Comparison of ENCODE assay signal across 27 cellular contexts in the genomic region with DNA sequence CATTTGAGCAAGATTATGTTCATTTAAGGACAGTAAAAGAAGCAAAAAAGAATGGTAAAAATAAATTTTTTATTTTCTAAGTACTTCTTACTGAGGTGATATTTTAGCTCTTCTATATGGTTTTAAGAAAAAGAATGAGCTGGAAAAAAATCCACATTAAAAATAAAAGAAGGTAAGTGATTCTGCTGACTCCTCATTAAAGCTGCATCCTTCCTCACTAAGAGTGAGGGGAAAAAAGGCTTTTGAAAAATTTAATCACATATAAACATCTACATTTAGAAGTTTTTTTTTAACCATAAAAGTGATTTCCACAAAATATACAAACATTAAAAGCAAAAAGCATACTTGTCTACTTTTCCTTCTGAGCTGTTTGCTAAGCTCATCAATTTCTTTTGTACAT.
"Had no signal": no experiment of that assay in that cellular context is flagged by ENCODE, and none has a peak within 500 bp of the region (broad histone marks: within the 10 kb centered on the region; RNA-seq: fewer than 3 reads in every experiment).

No MANE protein-coding gene starts in this region.

- H3K4me2 ChIP-seq: neural progenitor cell had no signal

- H3K27me3 ChIP-seq: neural progenitor cell, neutrophil, ovary, stomach, testis, thyroid gland, transverse colon, upper lobe of left lung, vagina had no signal

- DNase-seq: hippocampal formation; left ventricle myocardium inferior; mesendoderm; naive B cell; natural killer cell; nephron progenitor cell; occipital lobe; ovary; posterior cingulate gyrus; retina; right cardiac atrium; stimulated activated CD4-positive, alpha-beta T cell treated with anti-CD3 and anti-CD28 coated beads, Interleukin-12 subunit alpha, Interleukin-12 subunit beta, amount 100 ng/mL, for 4 hours; stimulated activated CD4-positive, alpha-beta T cell treated with anti-CD3 and anti-CD28 coated beads, Interleukin-15, amount 100 ng/mL, for 24 hours; stimulated activated CD4-positive, alpha-beta T cell treated with anti-CD3 and anti-CD28 coated beads, Interleukin-2, amount 100 ng/mL, for 24 hours; stimulated activated CD4-positive, alpha-beta T cell treated with anti-CD3 and anti-CD28 coated beads, Interleukin-4, amount 100 ng/mL, for 1 hour; stimulated activated naive B cell treated with anti-CD40 and anti-IgM and Interleukin-4, amounts not matched to agents 10 μg/mL and 1 μg/mL and 100 μg/mL, for 72 hours; stimulated activated naive CD8-positive, alpha-beta T cell treated with anti-CD3 and anti-CD28 coated beads, Interleukin-15, Interleukin-2, amounts not matched to agents 100 U/mL and 50 U/mL, for 24 hours; stomach; testis; thyroid gland; transverse colon; upper lobe of left lung had no signal

- H3K4me1 ChIP-seq: neural progenitor cell, prostate gland, testis, transverse colon, vagina had no signal

- H3K9ac ChIP-seq: neural progenitor cell had no signal

- H3K9me3 ChIP-seq: left ventricle myocardium inferior, neutrophil, ovary, prostate gland, stomach, testis, thyroid gland, transverse colon, upper lobe of left lung, vagina had no signal

- H3K27ac ChIP-seq: left ventricle myocardium inferior, neural progenitor cell, neutrophil, ovary, prostate gland, stomach, testis, thyroid gland, transverse colon, upper lobe of left lung, vagina had no signal

- H2AFZ ChIP-seq: neural progenitor cell had no signal

- ATAC-seq: natural killer cell; right cardiac atrium; stimulated activated naive B cell treated with anti-CD40 and anti-IgM and Interleukin-4, amounts not matched to agents 10 μg/mL and 1 μg/mL and 100 μg/mL, for 72 hours; stimulated activated naive CD8-positive, alpha-beta T cell treated with anti-CD3 and anti-CD28 coated beads, Interleukin-15, Interleukin-2, amounts not matched to agents 100 U/mL and 50 U/mL, for 24 hours had no signal

- H3K36me3 ChIP-seq: ovary had no signal

- H3K4me3 ChIP-seq: left ventricle myocardium inferior, lung, neural progenitor cell, ovary, prostate gland, stomach, testis, thyroid gland, transverse colon, upper lobe of left lung, vagina had no signal
